In the genomic region with DNA sequence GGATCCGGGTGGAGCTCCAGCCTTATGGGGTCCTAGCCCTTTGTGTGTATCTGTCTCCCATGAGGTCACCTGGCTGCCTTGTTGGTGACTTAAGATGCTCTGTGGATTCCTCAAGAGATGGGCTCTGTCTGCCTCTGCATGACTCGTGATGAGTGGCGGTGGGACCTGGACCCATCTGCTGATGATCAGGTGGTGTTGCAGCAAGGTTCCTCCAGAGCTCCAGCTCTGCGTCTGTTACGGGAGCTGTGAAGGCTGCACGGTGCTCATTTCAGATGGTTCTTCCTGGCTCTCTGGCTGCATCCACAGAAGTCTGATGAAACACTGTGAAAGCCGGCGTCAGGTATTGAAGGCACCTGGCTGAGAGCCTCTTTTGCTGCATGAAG, we compare ENCODE assay signal across 10 cellular contexts. TPM values are rescaled to one million over a fixed set of nuclear protein-coding genes. Genes with fewer than 3 reads are reported as not detected.
DNase-seq lines count a peak whose midpoint lies in the region; ATAC-seq, FAIRE-seq and TF ChIP-seq lines count a peak whose summit lies in the region.
"Had no signal": no experiment of that assay in that cellular context is flagged by ENCODE, and none has a peak within 500 bp of the region (broad histone marks: within the 10 kb centered on the region; RNA-seq: fewer than 3 reads in every experiment).

No MANE protein-coding gene starts in this region.

- H3K4me1 ChIP-seq in Caco-2, result peaks cover 6% of the 10 kb centered on the region

- H3K4me1 Mint-ChIP-seq in Caco-2 (ENCODE audit: low read depth, unreplicated experiment) (peaks cover 22% of the 10 kb centered on the region), nephron progenitor cell (peaks cover 72% of the 10 kb centered on the region)

- DNase-seq in Caco-2 (peak in 1 of 2 experiments; percentile 43), M059J (ENCODE audit: low read depth) (peak; percentile 49), bronchial epithelial cell (ENCODE audit: low read depth) (peak; percentile 43), nephron progenitor cell (no peak), NCI-H2029 treated with DMSO at 0.1 percent for 48 hours (lab: John Stamatoyannopoulos, UW) (no peak)
- no peak for DNase-seq in stimulated activated naive CD8-positive, alpha-beta T cell treated with anti-CD3 and anti-CD28 coated beads, Interleukin-15, Interleukin-2, amounts not matched to agents 100 U/mL and 50 U/mL, for 24 hours
- DNase-seq in stimulated activated naive CD4-positive, alpha-beta T cell treated with Interleukin-2 at 50 U/mL for 16 hours (lab: John Stamatoyannopoulos, UW), result no peak
- no peak for DNase-seq in stimulated activated naive CD4-positive, alpha-beta T cell (lab: John Stamatoyannopoulos, UW)

- POLR2A ChIA-PET in Caco-2 (lab: Charles Lee), result no interaction called here

- peak; percentile 90 for FAIRE-seq in bronchial epithelial cell (lab: Jason Lieb, UNC)

- H3K36me3 ChIP-seq in Caco-2 (ENCODE audit: control insufficient read depth, insufficient read depth, low read length) (no peaks in the 10 kb centered on the region), bronchial epithelial cell (ENCODE audit: control insufficient read depth, insufficient read depth, low read length) (no peaks in the 10 kb centered on the region)

- H3K27me3 Mint-ChIP-seq in Caco-2 (ENCODE audit: insufficient read depth, unreplicated experiment) (no peaks in the 10 kb centered on the region), nephron progenitor cell (ENCODE audit: low read depth, poor library complexity) (peaks cover 17% of the 10 kb centered on the region)

- no peaks in the 10 kb centered on the region for H3K9me3 ChIP-seq in Caco-2
- H3K9me3 ChIP-seq: SJSA1 had no signal

- H3K9me3 Mint-ChIP-seq in Caco-2 (ENCODE audit: unreplicated experiment) (no peaks in the 10 kb centered on the region), nephron progenitor cell (peaks cover 7% of the 10 kb centered on the region)
- H3K9me3 Mint-ChIP-seq: activated T-helper 17 cell treated with anti-CD3 and anti-CD28 coated beads, Interleukin-2, amount 50 U/mL, for 72 hours had no signal

- CTCF ChIA-PET in Caco-2 (lab: Charles Lee), result no interaction called here

- H3K27ac Mint-ChIP-seq in Caco-2 (ENCODE audit: unreplicated experiment) (peak overlapping the region; percentile 74), nephron progenitor cell (no peak overlapping the region)
- H3K27ac Mint-ChIP-seq: activated T-helper 17 cell treated with anti-CD3 and anti-CD28 coated beads, Interleukin-2, amount 50 U/mL, for 72 hours had no signal

- H3K27me3 ChIP-seq in Caco-2 (replicated peaks; ENCODE audit: control insufficient read depth, insufficient read depth, low read length), result no peaks in the 10 kb centered on the region
- H3K27me3 ChIP-seq in bronchial epithelial cell (ENCODE audit: control insufficient read depth, insufficient read depth, low read length), result no peaks in the 10 kb centered on the region
- H3K27me3 ChIP-seq: SJSA1 had no signal

- H3K4me3 ChIP-seq in Caco-2 (ENCODE audit: low read depth, low read length), result no peak overlapping the region
- H3K4me3 ChIP-seq in bronchial epithelial cell (ENCODE audit: low read depth, low read length), result peak overlapping the region; percentile 66

- TF ChIP-seq CTCF in Caco-2 (IDR thresholded peaks at IDR 0.05; ENCODE audit: insufficient read depth in 1 of 2, low read depth in 1 of 2, low read length in 1 of 2, severe bottlenecking in 1 of 2, unreplicated experiment in 1 of 2) (no peak), bronchial epithelial cell (IDR thresholded peaks at IDR 0.05; ENCODE audit: insufficient read depth, low read length, severe bottlenecking) (no peak), nephron progenitor cell (IDR thresholded peaks at IDR 0.05) (no peak)

- BruUV-seq in Caco-2 (replicated peaks; lab: Mats Ljungman, UMichigan), result no TSS peak

- H3K4me3 Mint-ChIP-seq in Caco-2 (ENCODE audit: unreplicated experiment), result peak overlapping the region; percentile 76
- H3K4me3 Mint-ChIP-seq in nephron progenitor cell, result peak overlapping the region; percentile 89

- H3K36me3 Mint-ChIP-seq in Caco-2 (ENCODE audit: insufficient read depth, unreplicated experiment) (no peaks in the 10 kb centered on the region), nephron progenitor cell (ENCODE audit: low read depth) (no peaks in the 10 kb centered on the region)

- intact Hi-C loops in Caco-2 (cut with micrococcal nuclease; ENCODE audit: unreplicated experiment), result loop anchor here (1.0 to 5.0 kb wide), 2 partner anchors 9 to 56 kb away; no protein-coding TSS in a partner anchor

- no peak for ATAC-seq in stimulated activated naive CD8-positive, alpha-beta T cell treated with anti-CD3 and anti-CD28 coated beads, Interleukin-15, Interleukin-2, amounts not matched to agents 100 U/mL and 50 U/mL, for 24 hours
- ATAC-seq: activated T-helper 17 cell treated with anti-CD3 and anti-CD28 coated beads, Interleukin-2, amount 50 U/mL, for 72 hours had no signal

RNA-seq across cellular contexts. Expression of a gene that starts 2.4 kb away (rescaled TPM):
- total RNA-seq in Caco-2 (2022) (39.5 and 41.7 TPM in 2 replicates), bronchial epithelial cell (17.9 and 22.4 TPM in 2 replicates)
- 6.5 and 8.7 TPM in 2 replicates for total RNA-seq in M059J (2014; rRNA removed; shearing (Covaris generic))

Comparison
In these comparisons a context has a peak if more than half of its experiments do, and no peak if none do; other contexts are left out.
1. DNase-seq: peak in M059J (single experiment) and bronchial epithelial cell (single experiment); none in nephron progenitor cell (single experiment), stimulated activated naive CD8-positive, alpha-beta T cell treated with anti-CD3 and anti-CD28 coated beads, Interleukin-15, Interleukin-2, amounts not matched to agents 100 U/mL and 50 U/mL, for 24 hours (single experiment), stimulated activated naive CD4-positive, alpha-beta T cell treated with Interleukin-2 at 50 U/mL for 16 hours (single experiment), stimulated activated naive CD4-positive, alpha-beta T cell (0 of 6) and NCI-H2029 treated with DMSO at 0.1 percent for 48 hours (single experiment).